In genomic region chr7:31873816-31874597, GRCh38 we compare ENCODE assay signal across 17 cellular contexts.
DNase-seq lines count a peak whose midpoint lies in the region; ATAC-seq, FAIRE-seq and TF ChIP-seq lines count a peak whose summit lies in the region.
"Had no signal": no experiment of that assay in that cellular context is flagged by ENCODE, and none has a peak within 500 bp of the region (broad histone marks: within the 10 kb centered on the region; RNA-seq: fewer than 3 reads in every experiment).

No MANE protein-coding gene starts in this region.

- no peak for TF ChIP-seq POLR2A in GM12892 (IDR thresholded peaks at IDR 0.05; ENCODE audit: low read depth, low read length)

- FAIRE-seq in GM12892 (lab: Jason Lieb, UNC) = peak; percentile 38
- FAIRE-seq: endothelial cell of umbilical vein, H1 had no signal

- H3K27ac ChIP-seq in caudate nucleus (ENCODE audit: low read depth, low read length) = no peak overlapping the region
- H3K27ac ChIP-seq: KMS-11, prostate gland had no signal

- peak; percentile 85 for ATAC-seq in GM19395 (IDR thresholded peaks at IDR 0.05; ENCODE audit: unreplicated experiment)
- ATAC-seq in HG02870 (IDR thresholded peaks at IDR 0.05; ENCODE audit: unreplicated experiment) = peak; percentile 94
- ATAC-seq in HG03521 (IDR thresholded peaks at IDR 0.05; ENCODE audit: unreplicated experiment) = peak; percentile 91

- DNase-seq in GM12892 (ENCODE audit: insufficient read length) (no peak), NCI-H187 treated with DMSO at 0.1 percent for 48 hours (lab: John Stamatoyannopoulos, UW) (no peak), NCI-H510A (lab: John Stamatoyannopoulos, UW) (no peak), AML-193 (lab: John Stamatoyannopoulos, UW) (no peak), caudate nucleus (lab: John Stamatoyannopoulos, UW) (no peak)
- DNase-seq: activated T-cell treated with anti-CD3 and anti-CD28 coated beads for 4 hours; heart right ventricle; NCI-H2171; RPMI8226; stimulated activated CD4-positive, alpha-beta T cell treated with anti-CD3 and anti-CD28 coated beads, Interleukin-2, amount 100 ng/mL, for 48 hours had no signal
